ENCODE assay signal across 1 cellular context in the genomic region with DNA sequence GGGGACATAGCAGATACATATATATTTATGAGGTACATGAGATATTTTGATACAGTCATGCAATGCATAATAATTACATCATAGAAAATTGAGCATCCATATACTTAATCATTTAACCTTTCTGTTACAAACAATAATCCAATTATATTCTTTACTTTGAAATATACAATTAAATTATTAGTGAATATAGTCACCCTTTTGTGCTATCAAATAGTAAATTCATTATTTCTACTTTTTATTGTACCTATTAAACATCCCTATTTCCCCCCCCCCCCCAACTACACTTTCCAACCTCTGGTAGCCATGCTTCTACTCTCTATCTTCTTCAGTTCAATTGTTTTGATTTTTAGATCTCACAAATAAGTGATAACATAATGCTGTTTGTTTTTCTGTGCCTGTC.
TF ChIP-seq lines count a peak whose summit lies in the region.

No MANE protein-coding gene starts in this region.

TF ChIP-seq in K562, 482 proteins besides CTCF, POLR2A, EP300 and RAD21:
- no peak for TF ChIP-seq PCBP1 (IDR thresholded peaks at IDR 0.05; ENCODE audit: low read depth, low read length, poor library complexity, severe bottlenecking)
- TF ChIP-seq TCFL5 (CRISPR knock-in tag; conservative IDR thresholded peaks at IDR 0.05): no peak
- peak; percentile 64 for TF ChIP-seq HNRNPK (IDR thresholded peaks at IDR 0.05; ENCODE audit: low read depth, low read length, poor library complexity, severe bottlenecking)
